In genomic region chr1:8633741-8634493, GRCh38 we compare ENCODE assay signal across 22 cellular contexts.
"Had no signal": no experiment of that assay in that cellular context is flagged by ENCODE, and none has a peak within 500 bp of the region (broad histone marks: within the 10 kb centered on the region; RNA-seq: fewer than 3 reads in every experiment).

No MANE protein-coding gene starts in this region.

- H3K27me3 ChIP-seq: body of pancreas, sigmoid colon, spleen, thyroid gland had no signal

- H3K9me3 Mint-ChIP-seq: activated CD4-positive, alpha-beta T cell treated with anti-CD3 and anti-CD28 coated beads, Interleukin-2, amount 10 ng/mL, durations not matched to agents 24 days and 14 days; mesothelial cell of epicardium; neural crest cell had no signal

- DNase-seq: activated CD4-positive, alpha-beta T cell treated with anti-CD3 and anti-CD28 coated beads, Interleukin-2, amount 10 ng/mL, durations not matched to agents 24 days and 14 days; activated CD4-positive, CD25-positive, alpha-beta regulatory T cell; activated CD8-positive, alpha-beta memory T cell treated with anti-CD3 and anti-CD28 coated beads, Interleukin-2, amount 50 U/mL, for 4 hours; activated CD8-positive, alpha-beta T cell treated with anti-CD3 and anti-CD28 coated beads, Interleukin-2, amount 10 ng/mL, durations not matched to agents 7 days and 5 days; activated gamma-delta T cell treated with Interleukin-2 at 50 U/mL for 16 hours; amniotic stem cell; body of pancreas; central memory CD4-positive, alpha-beta T cell; cortex of kidney; effector CD4-positive, alpha-beta T cell; foreskin melanocyte; head of caudate nucleus; left cardiac atrium; lower lobe of right lung; sigmoid colon; spleen; T1000 had no signal

- H3K4me3 ChIP-seq: body of pancreas, lower lobe of right lung, sigmoid colon, spleen, thyroid gland had no signal

- H3K27ac ChIP-seq: body of pancreas, lower lobe of right lung, sigmoid colon, spleen, thyroid gland had no signal

- FAIRE-seq: urothelium cell line had no signal

- H3K9me3 ChIP-seq: body of pancreas, lower lobe of right lung, sigmoid colon, spleen, thyroid gland had no signal

- H3K36me3 ChIP-seq: lower lobe of right lung, sigmoid colon, thyroid gland had no signal

- ATAC-seq: activated CD8-positive, alpha-beta T cell treated with anti-CD3 and anti-CD28 coated beads, Interleukin-2, amount 10 ng/mL, durations not matched to agents 7 days and 5 days; body of pancreas; left cardiac atrium; lower lobe of right lung had no signal

- H3K27ac Mint-ChIP-seq: activated CD4-positive, alpha-beta T cell treated with anti-CD3 and anti-CD28 coated beads, Interleukin-2, amount 10 ng/mL, durations not matched to agents 24 days and 14 days; activated CD8-positive, alpha-beta T cell treated with anti-CD3 and anti-CD28 coated beads, Interleukin-2, amount 10 ng/mL, durations not matched to agents 7 days and 5 days; activated naive CD8-positive, alpha-beta T cell; mesothelial cell of epicardium had no signal

- H3K4me3 Mint-ChIP-seq: activated CD4-positive, alpha-beta T cell treated with anti-CD3 and anti-CD28 coated beads, Interleukin-2, amount 10 ng/mL, durations not matched to agents 24 days and 14 days; activated CD8-positive, alpha-beta T cell treated with anti-CD3 and anti-CD28 coated beads, Interleukin-2, amount 10 ng/mL, durations not matched to agents 7 days and 5 days; activated naive CD8-positive, alpha-beta T cell; mesothelial cell of epicardium; neural crest cell had no signal

- H3K27me3 Mint-ChIP-seq: activated CD4-positive, alpha-beta T cell treated with anti-CD3 and anti-CD28 coated beads, Interleukin-2, amount 10 ng/mL, durations not matched to agents 24 days and 14 days; activated naive CD8-positive, alpha-beta T cell had no signal
